ENCODE assay signal across 33 cellular contexts in genomic region chr12:71220295-71220694, GRCh38.
"Had no signal": no experiment of that assay in that cellular context is flagged by ENCODE, and none has a peak within 500 bp of the region (broad histone marks: within the 10 kb centered on the region; RNA-seq: fewer than 3 reads in every experiment).

No MANE protein-coding gene starts in this region.

- H3K4me3 Mint-ChIP-seq: activated B cell treated with CpG ODN at 0.5 μM for 24 hours; activated CD4-positive, alpha-beta memory T cell treated with anti-CD3 and anti-CD28 coated beads for 36 hours; activated naive CD4-positive, alpha-beta T cell treated with anti-CD3 and anti-CD28 coated beads, Interleukin-2, amount 10 ng/mL, durations not matched to agents 7 days and 5 days; activated naive CD8-positive, alpha-beta T cell; activated naive CD8-positive, alpha-beta T cell treated with anti-CD3 and anti-CD28 coated beads, Interleukin-2, amount 50 U/mL, for 24 hours; activated T-cell treated with anti-CD3 and anti-CD28 coated beads, Interleukin-2, amount 50 U/mL, for 4 hours; T-helper 1 cell treated with Interleukin-12 subunit alpha and Interleukin-12 subunit beta and Interleukin-4 antibody, amounts not matched to agents 30 μg/mL and 1 μg/mL, for 36 hours; T-helper 2 cell treated with Interferon-gamma antibody and Interleukin-4, amounts not matched to agents 5 μg/mL and 100 μg/mL, for 36 hours had no signal

- H3K9me3 Mint-ChIP-seq: activated B cell treated with CpG ODN at 0.5 μM for 24 hours; activated CD4-positive, alpha-beta memory T cell treated with anti-CD3 and anti-CD28 coated beads for 36 hours; activated naive CD4-positive, alpha-beta T cell treated with anti-CD3 and anti-CD28 coated beads, Interleukin-2, amount 10 ng/mL, durations not matched to agents 7 days and 5 days; activated naive CD8-positive, alpha-beta T cell treated with anti-CD3 and anti-CD28 coated beads, Interleukin-2, amount 50 U/mL, for 24 hours; T-helper 1 cell treated with Interleukin-12 subunit alpha and Interleukin-12 subunit beta and Interleukin-4 antibody, amounts not matched to agents 30 μg/mL and 1 μg/mL, for 36 hours; T-helper 2 cell treated with Interferon-gamma antibody and Interleukin-4, amounts not matched to agents 5 μg/mL and 100 μg/mL, for 36 hours had no signal

- ATAC-seq: activated naive CD8-positive, alpha-beta T cell treated with anti-CD3 and anti-CD28 coated beads, Interleukin-2, amount 50 U/mL, for 24 hours; activated T-cell treated with anti-CD3 and anti-CD28 coated beads, Interleukin-2, amount 50 U/mL, for 4 hours; PC-3 had no signal

- H3K9me3 ChIP-seq: Peyer's patch had no signal

- H3K27me3 Mint-ChIP-seq: activated B cell treated with CpG ODN at 0.5 μM for 24 hours; activated CD4-positive, alpha-beta memory T cell treated with anti-CD3 and anti-CD28 coated beads for 36 hours; activated naive CD4-positive, alpha-beta T cell treated with anti-CD3 and anti-CD28 coated beads, Interleukin-2, amount 10 ng/mL, durations not matched to agents 7 days and 5 days had no signal

- H3K4me3 ChIP-seq: Peyer's patch had no signal

- H3K36me3 ChIP-seq: Peyer's patch had no signal

- H3K27me3 ChIP-seq: Peyer's patch had no signal

- DNase-seq: activated B cell treated with CpG ODN at 0.5 μM for 24 hours; activated CD4-positive, alpha-beta memory T cell treated with anti-CD3 and anti-CD28 coated beads for 36 hours; activated CD4-positive, alpha-beta T cell treated with anti-CD3 and anti-CD28 coated beads for 4 hours; activated CD4-positive, alpha-beta T cell treated with anti-CD3 and anti-CD28 coated beads, Interleukin-2, amount 50 U/mL, for 1 hour; activated CD4-positive, CD25-positive, alpha-beta regulatory T cell treated with anti-CD3 and anti-CD28 coated beads, Interleukin-2, amount 50 U/mL, for 72 hours; activated CD8-positive, alpha-beta memory T cell treated with anti-CD3 and anti-CD28 coated beads, Interleukin-2, amount 50 U/mL, for 4 hours; activated effector memory CD4-positive, alpha-beta T cell treated with Interleukin-2 at 50 U/mL for 16 hours; activated naive CD4-positive, alpha-beta T cell treated with anti-CD3 and anti-CD28 coated beads, Interleukin-2, amount 10 ng/mL, durations not matched to agents 7 days and 5 days; activated naive CD8-positive, alpha-beta T cell treated with anti-CD3 and anti-CD28 coated beads, Interleukin-2, amount 50 U/mL, for 24 hours; activated T-cell treated with anti-CD3 and anti-CD28 coated beads for 4 hours; activated T-cell treated with anti-CD3 and anti-CD28 coated beads, Interleukin-2, amount 50 U/mL, for 4 hours; anterior cingulate cortex; caudate nucleus; cerebellar nuclear complex; NCI-H1105; NCI-H1417 treated with DMSO at 0.1 percent for 48 hours; NCI-H187 treated with DMSO at 0.1 percent for 48 hours; NCI-H2081; NCI-H2171 treated with DMSO at 0.1 percent for 48 hours; NCI-H2227 treated with DMSO at 0.1 percent for 48 hours; NCI-H446; NCI-H510A treated with DMSO at 0.1 percent for 48 hours; NCI-H69; NK-92 treated with Interleukin-12 subunit alpha and Interleukin-12 subunit beta, amount 100 ng/mL, for 24 hours; PC-3; Peyer's patch; RPMI8226; SIG-M5 had no signal

- H3K27ac Mint-ChIP-seq: activated B cell treated with CpG ODN at 0.5 μM for 24 hours; activated CD4-positive, alpha-beta memory T cell treated with anti-CD3 and anti-CD28 coated beads for 36 hours; activated naive CD4-positive, alpha-beta T cell treated with anti-CD3 and anti-CD28 coated beads, Interleukin-2, amount 10 ng/mL, durations not matched to agents 7 days and 5 days; activated naive CD8-positive, alpha-beta T cell; activated naive CD8-positive, alpha-beta T cell treated with anti-CD3 and anti-CD28 coated beads, Interleukin-2, amount 50 U/mL, for 24 hours; brain; T-helper 1 cell treated with Interleukin-12 subunit alpha and Interleukin-12 subunit beta and Interleukin-4 antibody, amounts not matched to agents 30 μg/mL and 1 μg/mL, for 36 hours; T-helper 2 cell treated with Interferon-gamma antibody and Interleukin-4, amounts not matched to agents 5 μg/mL and 100 μg/mL, for 36 hours had no signal

- H3K27ac ChIP-seq: Peyer's patch, VCaP had no signal

- H3K4me1 Mint-ChIP-seq: activated B cell treated with CpG ODN at 0.5 μM for 24 hours; activated naive CD4-positive, alpha-beta T cell treated with anti-CD3 and anti-CD28 coated beads, Interleukin-2, amount 10 ng/mL, durations not matched to agents 7 days and 5 days; activated naive CD8-positive, alpha-beta T cell treated with anti-CD3 and anti-CD28 coated beads, Interleukin-2, amount 50 U/mL, for 24 hours had no signal

- H3K36me3 Mint-ChIP-seq: activated CD4-positive, alpha-beta memory T cell treated with anti-CD3 and anti-CD28 coated beads for 36 hours; activated naive CD4-positive, alpha-beta T cell treated with anti-CD3 and anti-CD28 coated beads, Interleukin-2, amount 10 ng/mL, durations not matched to agents 7 days and 5 days; activated naive CD8-positive, alpha-beta T cell; brain had no signal
